ENCODE assay signal across 15 cellular contexts in genomic region chr12:130825771-130826150, GRCh38. TPM values are rescaled to one million over a fixed set of nuclear protein-coding genes. Genes with fewer than 3 reads are reported as not detected.
A peak's percentile ranks its signal among the peaks of the same experiment; 100 is the strongest.
DNase-seq lines count a peak whose midpoint lies in the region; ATAC-seq, FAIRE-seq and TF ChIP-seq lines count a peak whose summit lies in the region.
"Had no signal": no experiment of that assay in that cellular context is flagged by ENCODE, and none has a peak within 500 bp of the region (broad histone marks: within the 10 kb centered on the region; RNA-seq: fewer than 3 reads in every experiment).

No MANE protein-coding gene starts in this region.

- H3K79me2 ChIP-seq in K562 (ENCODE audit: control insufficient read depth, insufficient read depth, low read length) (peaks cover 49% of the 10 kb centered on the region), trophoblast cell (ENCODE audit: control insufficient read depth, insufficient read depth, low read length, poor library complexity) (no peaks in the 10 kb centered on the region)

- no peaks in the 10 kb centered on the region for H3K79me1 ChIP-seq in trophoblast cell (ENCODE audit: low read length)

- no peaks in the 10 kb centered on the region for H3K9me3 Mint-ChIP-seq in HFFc6
- no peaks in the 10 kb centered on the region for H3K9me3 Mint-ChIP-seq in stimulated activated naive B cell treated with anti-CD40 and anti-IgM and Interleukin-4, amounts not matched to agents 10 μg/mL and 1 μg/mL and 100 μg/mL, for 72 hours
- H3K9me3 Mint-ChIP-seq: IgD-negative memory B cell, memory B cell had no signal

- peak overlapping the region; percentile 77 for H2AFZ ChIP-seq in K562 (ENCODE audit: low read depth, low read length)
- no peak overlapping the region for H2AFZ ChIP-seq in trophoblast cell (ENCODE audit: insufficient read depth, low read length, poor library complexity)

- TF ChIP-seq EP300 in K562 (IDR thresholded peaks at IDR 0.05; ENCODE audit: low read length) (no peak), ovary (IDR thresholded peaks at IDR 0.05) (no peak)

- H3K4ac ChIP-seq in trophoblast cell (ENCODE audit: low read depth, low read length), result no peak overlapping the region

- peaks cover 56% of the 10 kb centered on the region for H3K36me3 ChIP-seq in K562 (ENCODE audit: control insufficient read depth, insufficient read depth, low read length)
- peaks cover 3 to 10% of the 10 kb centered on the region in 2 experiments for H3K36me3 ChIP-seq in trophoblast cell (ENCODE audit: control insufficient read depth in 1 of 2, insufficient read depth in 2 of 2, low read length in 2 of 2)
- H3K36me3 ChIP-seq in ovary, result no peaks in the 10 kb centered on the region
- no peaks in the 10 kb centered on the region for H3K36me3 ChIP-seq in prostate gland
- H3K36me3 ChIP-seq: cardiac muscle cell had no signal

- H2BK5ac ChIP-seq in trophoblast cell (ENCODE audit: low read depth, low read length, poor library complexity), result no peak overlapping the region

- no TSS peak for BruUV-seq in K562 (replicated peaks; lab: Mats Ljungman, UMichigan)

- no peaks in the 10 kb centered on the region for H4K20me1 ChIP-seq in K562 (replicated peaks; ENCODE audit: control insufficient read depth, insufficient read depth, low read length)

- H3K9me3 ChIP-seq in K562 (replicated peaks; ENCODE audit: control insufficient read depth, insufficient read depth, low read depth, low read length) (no peaks in the 10 kb centered on the region; the same call in 1 of the 2 replicates), trophoblast cell (ENCODE audit: insufficient read depth, low read depth, low read length) (peaks cover 4% of the 10 kb centered on the region), ovary (no peaks in the 10 kb centered on the region), prostate gland (no peaks in the 10 kb centered on the region)
- H3K9me3 ChIP-seq: right atrium auricular region, testis had no signal

- H3K18ac ChIP-seq in trophoblast cell (ENCODE audit: low read length), result no peak overlapping the region

- TF ChIP-seq POLR2A in K562 (conservative IDR thresholded peaks at IDR 0.05), result no peak
- no peak for TF ChIP-seq POLR2A in ovary (IDR thresholded peaks at IDR 0.05)
- TF ChIP-seq POLR2A in prostate gland (IDR thresholded peaks at IDR 0.05), result no peak

- H4K91ac ChIP-seq in trophoblast cell (ENCODE audit: low read depth, low read length), result no peak overlapping the region

- peaks cover 31 to 37% of the 10 kb centered on the region in 2 experiments; a peak in 4 of 5 replicates for H3K4me1 ChIP-seq in K562 (replicated peaks in 1 of 2; ENCODE audit: control insufficient read depth in 2 of 2, insufficient read depth in 2 of 2, low read length in 2 of 2)
- H3K4me1 ChIP-seq in trophoblast cell (ENCODE audit: control insufficient read depth in 1 of 2, insufficient read depth in 2 of 2, low read length in 2 of 2), result no peaks in the 10 kb centered on the region
- H3K4me1 ChIP-seq in ovary (ENCODE audit: insufficient read depth), result peaks cover 4% of the 10 kb centered on the region
- H3K4me1 ChIP-seq in prostate gland (replicated peaks), result no peaks in the 10 kb centered on the region
- H3K4me1 ChIP-seq: right atrium auricular region, testis had no signal

- no peak overlapping the region for H3K4me3 ChIP-seq in K562
- no peak overlapping the region for H3K4me3 ChIP-seq in trophoblast cell (ENCODE audit: low read depth, low read length)
- no peak overlapping the region for H3K4me3 ChIP-seq in ovary
- H3K4me3 ChIP-seq in prostate gland, result no peak overlapping the region
- H3K4me3 ChIP-seq: cardiac muscle cell, right atrium auricular region, testis had no signal

- peak overlapping the region; percentile 58 for H3K27ac ChIP-seq in K562 (ENCODE audit: extremely low read depth, low read depth, low read length)
- no peak overlapping the region for H3K27ac ChIP-seq in trophoblast cell (ENCODE audit: low read depth, low read length)
- H3K27ac ChIP-seq in ovary, result no peak overlapping the region
- H3K27ac ChIP-seq in prostate gland, result no peak overlapping the region
- H3K27ac ChIP-seq: cardiac muscle cell, right atrium auricular region, testis had no signal

- POLR2A ChIA-PET in K562 (lab: Yijun Ruan, JAX), result interaction anchor here (0.7 to 1.0 kb wide), 5 partner anchors 10 to 280 kb away, joined by 3 to 4 read pairs (median 3); no protein-coding TSS in a partner anchor

- in situ Hi-C loops in K562 (cut with MboI), result no loop called here

- intact Hi-C loops in K562 (cut with micrococcal nuclease) (no loop called here), ovary (cut with DNase I) (no loop called here), prostate gland (cut with DNase I) (no loop called here)

- FAIRE-seq in K562 (lab: Jason Lieb, UNC), result peak; percentile 68

- no peaks in the 10 kb centered on the region for H3K27me3 ChIP-seq in K562 (ENCODE audit: control insufficient read depth in 2 of 2, insufficient read depth in 2 of 2, low read length in 2 of 2)
- H3K27me3 ChIP-seq in trophoblast cell (ENCODE audit: insufficient read depth, low read length), result no peaks in the 10 kb centered on the region
- no peaks in the 10 kb centered on the region for H3K27me3 ChIP-seq in ovary
- no peaks in the 10 kb centered on the region for H3K27me3 ChIP-seq in prostate gland (replicated peaks; ENCODE audit: insufficient read depth)
- H3K27me3 ChIP-seq: cardiac muscle cell, right atrium auricular region, testis had no signal

- TF ChIP-seq RAD21 in K562 (CRISPR knock-in tag; conservative IDR thresholded peaks at IDR 0.05 in 1 of 2, IDR thresholded peaks at IDR 0.05 in 1 of 2), result no peak

- peak overlapping the region; percentile 40; the same call in 1 of the 2 replicates for H3K27ac Mint-ChIP-seq in HFFc6
- H3K27ac Mint-ChIP-seq in stimulated activated naive B cell treated with anti-CD40 and anti-IgM and Interleukin-4, amounts not matched to agents 10 μg/mL and 1 μg/mL and 100 μg/mL, for 72 hours, result no peak overlapping the region
- H3K27ac Mint-ChIP-seq: memory B cell had no signal

- H2BK12ac ChIP-seq in trophoblast cell (ENCODE audit: low read length), result no peak overlapping the region

- H3K9ac ChIP-seq in K562 (ENCODE audit: insufficient read depth in 1 of 2, low read depth in 2 of 2, low read length in 2 of 2) (peak overlapping the region; percentile 56 to 89), trophoblast cell (ENCODE audit: low read length) (no peak overlapping the region)

- H4K8ac ChIP-seq in trophoblast cell (ENCODE audit: low read depth, low read length), result no peak overlapping the region

- peaks cover 23% of the 10 kb centered on the region for H3K36me3 Mint-ChIP-seq in HFFc6 (ENCODE audit: low read depth)
- H3K36me3 Mint-ChIP-seq in stimulated activated naive B cell treated with anti-CD40 and anti-IgM and Interleukin-4, amounts not matched to agents 10 μg/mL and 1 μg/mL and 100 μg/mL, for 72 hours, result peaks cover 17 to 21% of the 10 kb centered on the region in 2 donors

- H3K14ac ChIP-seq in trophoblast cell (ENCODE audit: low read length), result no peak overlapping the region

- peaks cover 24% of the 10 kb centered on the region for H3K4me1 Mint-ChIP-seq in HFFc6 (ENCODE audit: low read depth)
- peaks cover 14 to 25% of the 10 kb centered on the region in 2 donors for H3K4me1 Mint-ChIP-seq in stimulated activated naive B cell treated with anti-CD40 and anti-IgM and Interleukin-4, amounts not matched to agents 10 μg/mL and 1 μg/mL and 100 μg/mL, for 72 hours

- H3K4me2 ChIP-seq in K562 (ENCODE audit: insufficient read depth, low read length) (peak overlapping the region; percentile 59), trophoblast cell (ENCODE audit: low read length) (no peak overlapping the region)

- TF ChIP-seq CTCF in HFFc6 (IDR thresholded peaks at IDR 0.05) (no peak), K562 (IDR thresholded peaks at IDR 0.05 in 2 of 3, conservative IDR thresholded peaks at IDR 0.05 in 1 of 3; ENCODE audit: insufficient read depth in 2 of 3, low read depth in 1 of 3, low read length in 3 of 3) (no peak), ovary (IDR thresholded peaks at IDR 0.05) (no peak), prostate gland (IDR thresholded peaks at IDR 0.05) (no peak)

- no peak overlapping the region for H4K12ac ChIP-seq in trophoblast cell (ENCODE audit: low read depth, low read length)

- 39% methylated on average over 6 of the region's 6 CpGs for WGBS in K562 (ENCODE audit: insufficient coverage, low coverage, missing lambda C conversion rate)
- WGBS in trophoblast cell (ENCODE audit: extremely low coverage, insufficient coverage, insufficient read length), result no CpG with 5 or more reads among the region's 6 CpGs
- WGBS in ovary, 3 donors, result 84 to 87% (median 85%) methylated on average over 6 of the region's 6 CpGs
- WGBS in prostate gland, result 77% methylated on average over 6 of the region's 6 CpGs

- no peak overlapping the region for H3K4me3 Mint-ChIP-seq in HFFc6
- H3K4me3 Mint-ChIP-seq in stimulated activated naive B cell treated with anti-CD40 and anti-IgM and Interleukin-4, amounts not matched to agents 10 μg/mL and 1 μg/mL and 100 μg/mL, for 72 hours, result no peak overlapping the region
- H3K4me3 Mint-ChIP-seq: memory B cell had no signal

- no peak overlapping the region for H2AK5ac ChIP-seq in trophoblast cell (ENCODE audit: low read length)

- DNase-seq in HFFc6 (no peak), K562 (ENCODE audit: extremely low read depth in 1 of 4, low spot score in 3 of 4) (peak; percentile 63 to 76 (median 70)), islet precursor cell (peak; percentile 11), trophoblast cell (peak; percentile 11 to 57), ovary (no peak), prostate gland (ENCODE audit: low spot score) (no peak)
- DNase-seq in stimulated activated naive B cell treated with anti-CD40 and anti-IgM and Interleukin-4, amounts not matched to agents 10 μg/mL and 1 μg/mL and 100 μg/mL, for 72 hours, result no peak
- DNase-seq: NCI-H2081, occipital lobe had no signal

- no peaks in the 10 kb centered on the region for H3K27me3 Mint-ChIP-seq in HFFc6 (ENCODE audit: insufficient read depth)
- no peaks in the 10 kb centered on the region for H3K27me3 Mint-ChIP-seq in stimulated activated naive B cell treated with anti-CD40 and anti-IgM and Interleukin-4, amounts not matched to agents 10 μg/mL and 1 μg/mL and 100 μg/mL, for 72 hours
- H3K27me3 Mint-ChIP-seq: IgD-negative memory B cell, memory B cell had no signal

- no peak overlapping the region for H3K23ac ChIP-seq in trophoblast cell (ENCODE audit: low read length)

- H2BK120ac ChIP-seq in trophoblast cell (ENCODE audit: insufficient read depth, low read length, poor library complexity), result no peak overlapping the region

- ATAC-seq in K562, result peak; percentile 69
- no peak for ATAC-seq in HG02588 (IDR thresholded peaks at IDR 0.05; ENCODE audit: unreplicated experiment)
- no peak for ATAC-seq in stimulated activated naive B cell treated with anti-CD40 and anti-IgM and Interleukin-4, amounts not matched to agents 10 μg/mL and 1 μg/mL and 100 μg/mL, for 72 hours (replicated peaks)

- no peaks in the 10 kb centered on the region for H3K9me1 ChIP-seq in K562 (ENCODE audit: control insufficient read depth, insufficient read depth, low read length)

- CTCF ChIA-PET in K562 (lab: Yijun Ruan, JAX; ENCODE audit: low intra/inter-chr PET ratio), result interaction anchor here (0.6 to 1.2 kb wide), 3 partner anchors 45 to 1698 kb away, joined by 3 to 5 read pairs (median 4); no protein-coding TSS in a partner anchor

RNA-seq across cellular contexts. Expression of gene STX2, which starts 13.3 kb away (rescaled TPM):
- 10 to 100 TPM; 31.4 to 39.4 (median 34.5) TPM for total RNA-seq in HFFc6 (2021; fragmentation: NEBNext Ultra II Directional; extraction: Animal tissue kit (Norgen Biotek cat#: 25700))
- 42.7 and 128 TPM in 2 replicates for total RNA-seq in K562 (2011; cell fraction: chromatin; rRNA removed; ENCODE audit: low replicate concordance)
- 25.8 and 32.5 TPM in 2 replicates for total RNA-seq in K562 (2011; cell fraction: nucleolus; rRNA removed)
- 46.3 and 62.1 TPM in 2 replicates for total RNA-seq in K562 (2011; cell fraction: nucleoplasm; rRNA removed)
- total RNA-seq in K562 (2014; rRNA removed), result 24.6 and 25.8 TPM in 2 replicates
- total RNA-seq in K562 (2014; rRNA removed; fragmentation: Illumina TruSeq; extraction: Trizol), result 35.0 and 38.5 TPM in 2 replicates
- 29.1 and 32.7 TPM in 2 replicates for total RNA-seq in K562 (2015; rRNA removed; fragmentation: Illumina TruSeq; extraction: Trizol)
- total RNA-seq in K562 (2021), result 24.4 and 25.0 TPM in 2 replicates
- 48.8 and 54.6 TPM in 2 replicates for polyA plus RNA-seq in K562 (2011; rRNA removed)
- polyA plus RNA-seq in K562 (2011; cell fraction: cytosol; rRNA removed), result 13.2 and 34.8 TPM in 2 replicates
- polyA plus RNA-seq in K562 (2011; cell fraction: nucleus; rRNA removed), result 83.4 and 119 TPM in 2 replicates
- 22.5 and 23.5 TPM in 2 replicates for polyA plus RNA-seq in K562 (2012)
- polyA plus RNA-seq in K562 (2014; fragmentation: Illumina TruSeq; extraction: Trizol), result 29.7 and 34.9 TPM in 2 replicates
- polyA plus RNA-seq in K562 (2014; fragmentation: Nextera tagmentation; extraction: Ambion mirVana), result 10 to 100 TPM; 22.2 to 24.7 TPM
- polyA plus RNA-seq in K562 (2014; rRNA removed), result 30.3 and 30.8 TPM in 2 replicates
- polyA minus RNA-seq in K562 (2011; rRNA and poly(A)+ RNA removed), result 34.8 and 38.8 TPM in 2 replicates
- polyA minus RNA-seq in K562 (2011; cell fraction: cytosol; rRNA and poly(A)+ RNA removed), result 10.6 and 13.2 TPM in 2 replicates
- 14.7 and 29.1 TPM in 2 replicates for polyA minus RNA-seq in K562 (2011; cell fraction: nucleus; rRNA and poly(A)+ RNA removed)
- 14.4 and 15.3 TPM in 2 replicates for polyA plus RNA-seq in trophoblast cell (2013)
- total RNA-seq in ovary, result 10 to 100 TPM; 16.8 to 26.9 (median 21.4) TPM
- 10 to 100 TPM; 12.9 to 25.5 TPM for polyA plus RNA-seq in ovary
- 10 to 100 TPM in 1 of 2 donors, 1 to 10 TPM in 1; 5.3 to 11.5 TPM for total RNA-seq in prostate gland

RNA-seq across cellular contexts. Expression of gene RAN, which starts 46.1 kb away (rescaled TPM):
- 1,000 to 10,000 TPM; 1,033 to 1,278 (median 1,071) TPM for total RNA-seq in HFFc6 (2021; fragmentation: NEBNext Ultra II Directional; extraction: Animal tissue kit (Norgen Biotek cat#: 25700))
- 426 and 544 TPM in 2 replicates for total RNA-seq in K562 (2011; cell fraction: chromatin; rRNA removed; ENCODE audit: low replicate concordance)
- 304 and 396 TPM in 2 replicates for total RNA-seq in K562 (2011; cell fraction: nucleolus; rRNA removed)
- 538 and 566 TPM in 2 replicates for total RNA-seq in K562 (2011; cell fraction: nucleoplasm; rRNA removed)
- total RNA-seq in K562 (2014; rRNA removed) (1,828 and 1,851 TPM in 2 replicates), K562 (2014; rRNA removed; fragmentation: Illumina TruSeq; extraction: Trizol) (1,816 and 1,953 TPM in 2 replicates), K562 (2015; rRNA removed; fragmentation: Illumina TruSeq; extraction: Trizol) (1,595 and 1,687 TPM in 2 replicates), K562 (2021) (1,900 and 2,011 TPM in 2 replicates), ovary (100 to 1,000 TPM in 6 of 7 donors, 10 to 100 TPM in 1; 80.4 to 415 (median 314) TPM), prostate gland (100 to 1,000 TPM; 131 to 220 TPM)
- polyA plus RNA-seq in K562 (2011; rRNA removed) (2,715 and 3,820 TPM in 2 replicates), K562 (2014; fragmentation: Illumina TruSeq; extraction: Trizol) (2,154 and 2,300 TPM in 2 replicates), K562 (2014; fragmentation: Nextera tagmentation; extraction: Ambion mirVana) (1,000 to 10,000 TPM; 3,304 to 3,469 TPM), K562 (2014; rRNA removed) (2,326 and 2,761 TPM in 2 replicates), ovary (100 to 1,000 TPM; 195 to 419 TPM)
- polyA plus RNA-seq in K562 (2011; cell fraction: cytosol; rRNA removed), result 1,510 and 2,406 TPM in 2 replicates
- 920 and 1,503 TPM in 2 replicates for polyA plus RNA-seq in K562 (2011; cell fraction: nucleus; rRNA removed)
- 1,349 and 2,558 TPM in 2 replicates for polyA plus RNA-seq in K562 (2012)
- polyA minus RNA-seq in K562 (2011; rRNA and poly(A)+ RNA removed), result 3,000 and 3,145 TPM in 2 replicates
- polyA minus RNA-seq in K562 (2011; cell fraction: cytosol; rRNA and poly(A)+ RNA removed), result 636 and 826 TPM in 2 replicates
- polyA minus RNA-seq in K562 (2011; cell fraction: nucleus; rRNA and poly(A)+ RNA removed), result 110 and 239 TPM in 2 replicates
- polyA plus RNA-seq in trophoblast cell (2013), result 542 and 555 TPM in 2 replicates

Comparison
In these comparisons a context has a peak if more than half of its experiments do, and no peak if none do; other contexts are left out.
1. DNase-seq: peak in K562 (4 of 4), islet precursor cell (single experiment) and trophoblast cell (2 of 2); none in HFFc6 (single experiment), ovary (0 of 5), stimulated activated naive B cell treated with anti-CD40 and anti-IgM and Interleukin-4, amounts not matched to agents 10 μg/mL and 1 μg/mL and 100 μg/mL, for 72 hours (single experiment) and prostate gland (single experiment).